27 cellular contexts compared by ENCODE assay signal in the genomic region with DNA sequence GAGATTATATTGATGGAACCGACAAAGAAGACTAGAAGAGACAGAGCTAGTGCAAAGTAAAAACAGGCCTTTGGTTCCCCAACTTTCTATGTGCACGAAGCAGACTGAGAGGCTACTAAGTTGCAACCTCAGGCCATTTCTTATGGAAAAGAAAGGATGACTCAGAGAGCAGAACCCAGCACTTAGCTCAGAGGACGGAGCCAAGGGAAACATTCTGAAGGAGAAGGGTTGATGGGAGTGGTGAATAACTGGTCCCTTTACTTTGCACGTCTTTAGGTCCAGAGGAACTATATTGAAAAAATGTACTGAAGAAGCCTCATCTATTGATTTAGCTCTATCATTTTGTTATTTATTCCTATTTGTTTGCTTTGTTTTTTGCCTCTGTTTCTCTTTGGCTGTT.
"Had no signal": no experiment of that assay in that cellular context is flagged by ENCODE, and none has a peak within 500 bp of the region (broad histone marks: within the 10 kb centered on the region; RNA-seq: fewer than 3 reads in every experiment).

No MANE protein-coding gene starts in this region.

- H3K27me3 Mint-ChIP-seq: activated CD4-positive, alpha-beta memory T cell treated with anti-CD3 and anti-CD28 coated beads, Interleukin-2, amount 10 ng/mL, durations not matched to agents 7 days and 5 days; activated CD4-positive, alpha-beta T cell treated with anti-CD3 and anti-CD28 coated beads, Interleukin-2, amount 10 ng/mL, durations not matched to agents 24 days and 14 days; activated CD8-positive, alpha-beta memory T cell treated with anti-CD3 and anti-CD28 coated beads, Interleukin-2, amount 10 ng/mL, durations not matched to agents 7 days and 5 days; activated naive CD4-positive, alpha-beta T cell treated with anti-CD3 and anti-CD28 coated beads, Interleukin-2, amount 10 ng/mL, durations not matched to agents 7 days and 5 days; central memory CD8-positive, alpha-beta T cell; effector memory CD8-positive, alpha-beta T cell had no signal

- H3K27ac Mint-ChIP-seq: activated CD4-positive, alpha-beta memory T cell treated with anti-CD3 and anti-CD28 coated beads, Interleukin-2, amount 10 ng/mL, durations not matched to agents 7 days and 5 days; activated CD4-positive, alpha-beta T cell treated with anti-CD3 and anti-CD28 coated beads, Interleukin-2, amount 10 ng/mL, durations not matched to agents 24 days and 14 days; activated CD8-positive, alpha-beta memory T cell treated with anti-CD3 and anti-CD28 coated beads, Interleukin-2, amount 10 ng/mL, durations not matched to agents 7 days and 5 days; activated naive CD4-positive, alpha-beta T cell treated with anti-CD3 and anti-CD28 coated beads, Interleukin-2, amount 10 ng/mL, durations not matched to agents 7 days and 5 days; brain; effector memory CD8-positive, alpha-beta T cell; naive B cell had no signal

- H3K36me3 Mint-ChIP-seq: activated CD8-positive, alpha-beta memory T cell treated with anti-CD3 and anti-CD28 coated beads, Interleukin-2, amount 10 ng/mL, durations not matched to agents 7 days and 5 days; activated naive CD4-positive, alpha-beta T cell treated with anti-CD3 and anti-CD28 coated beads, Interleukin-2, amount 10 ng/mL, durations not matched to agents 7 days and 5 days; brain; naive B cell had no signal

- H3K9me3 Mint-ChIP-seq: activated CD4-positive, alpha-beta memory T cell treated with anti-CD3 and anti-CD28 coated beads, Interleukin-2, amount 10 ng/mL, durations not matched to agents 7 days and 5 days; activated naive CD4-positive, alpha-beta T cell treated with anti-CD3 and anti-CD28 coated beads, Interleukin-2, amount 10 ng/mL, durations not matched to agents 7 days and 5 days; central memory CD8-positive, alpha-beta T cell had no signal

- H3K4me1 Mint-ChIP-seq: activated CD4-positive, alpha-beta memory T cell treated with anti-CD3 and anti-CD28 coated beads, Interleukin-2, amount 10 ng/mL, durations not matched to agents 7 days and 5 days; activated CD4-positive, alpha-beta T cell treated with anti-CD3 and anti-CD28 coated beads, Interleukin-2, amount 10 ng/mL, durations not matched to agents 24 days and 14 days; activated CD8-positive, alpha-beta memory T cell treated with anti-CD3 and anti-CD28 coated beads, Interleukin-2, amount 10 ng/mL, durations not matched to agents 7 days and 5 days; activated naive CD4-positive, alpha-beta T cell treated with anti-CD3 and anti-CD28 coated beads, Interleukin-2, amount 10 ng/mL, durations not matched to agents 7 days and 5 days; brain; central memory CD8-positive, alpha-beta T cell; naive B cell had no signal

- H3K36me3 ChIP-seq: colonic mucosa, esophagus squamous epithelium, heart right ventricle, left lung, spleen, thyroid gland, upper lobe of right lung had no signal

- DNase-seq: activated CD4-positive, alpha-beta memory T cell treated with anti-CD3 and anti-CD28 coated beads, Interleukin-2, amount 10 ng/mL, durations not matched to agents 7 days and 5 days; activated CD4-positive, alpha-beta T cell treated with anti-CD3 and anti-CD28 coated beads, Interleukin-2, amount 10 ng/mL, durations not matched to agents 24 days and 14 days; activated CD8-positive, alpha-beta memory T cell treated with anti-CD3 and anti-CD28 coated beads, Interleukin-2, amount 10 ng/mL, durations not matched to agents 7 days and 5 days; activated effector memory CD4-positive, alpha-beta T cell treated with anti-CD3 and anti-CD28 coated beads, Interleukin-2, amount 50 U/mL, for 16 hours; activated naive CD4-positive, alpha-beta T cell treated with anti-CD3 and anti-CD28 coated beads, Interleukin-2, amount 10 ng/mL, durations not matched to agents 7 days and 5 days; activated T-cell treated with anti-CD3 and anti-CD28 coated beads for 4 hours; amygdala; colonic mucosa; dorsolateral prefrontal cortex; effector memory CD8-positive, alpha-beta T cell; esophagus squamous epithelium; heart right ventricle; kidney; left lung; naive B cell; occipital lobe; spleen; stimulated activated CD4-positive, alpha-beta T cell treated with anti-CD3 and anti-CD28 coated beads, Interleukin-4, amount 100 ng/mL, for 4 hours; stimulated activated naive CD8-positive, alpha-beta T cell treated with anti-CD3 and anti-CD28 coated beads, Interleukin-15, Interleukin-2, amounts not matched to agents 100 U/mL and 50 U/mL, for 24 hours; substantia nigra; thyroid gland; upper lobe of right lung had no signal

- H3K4me3 ChIP-seq: colonic mucosa, dorsolateral prefrontal cortex, esophagus squamous epithelium, heart right ventricle, left lung, lung, spleen, thyroid gland, upper lobe of right lung had no signal

- FAIRE-seq: endothelial cell of umbilical vein, kidney had no signal

- H3K4me1 ChIP-seq: colonic mucosa, esophagus squamous epithelium, heart right ventricle, left lung, spleen, thyroid gland, upper lobe of right lung had no signal

- H3K27me3 ChIP-seq: colonic mucosa, esophagus squamous epithelium, heart right ventricle, left lung, spleen, thyroid gland, upper lobe of right lung had no signal

- H3K27ac ChIP-seq: colonic mucosa, dorsolateral prefrontal cortex, esophagus squamous epithelium, heart right ventricle, left lung, spleen, thyroid gland, upper lobe of right lung, VCaP had no signal

- H3K4me3 Mint-ChIP-seq: activated CD4-positive, alpha-beta memory T cell treated with anti-CD3 and anti-CD28 coated beads, Interleukin-2, amount 10 ng/mL, durations not matched to agents 7 days and 5 days; activated CD4-positive, alpha-beta T cell treated with anti-CD3 and anti-CD28 coated beads, Interleukin-2, amount 10 ng/mL, durations not matched to agents 24 days and 14 days; activated CD8-positive, alpha-beta memory T cell treated with anti-CD3 and anti-CD28 coated beads, Interleukin-2, amount 10 ng/mL, durations not matched to agents 7 days and 5 days; activated naive CD4-positive, alpha-beta T cell treated with anti-CD3 and anti-CD28 coated beads, Interleukin-2, amount 10 ng/mL, durations not matched to agents 7 days and 5 days; brain; central memory CD8-positive, alpha-beta T cell; effector memory CD8-positive, alpha-beta T cell; naive B cell had no signal

- H3K9me3 ChIP-seq: colonic mucosa, esophagus squamous epithelium, thyroid gland, upper lobe of right lung had no signal
